1 cellular context compared by ENCODE assay signal in genomic region chr3:31159331-31160039, GRCh38.
TF ChIP-seq lines count a peak whose summit lies in the region.

No MANE protein-coding gene starts in this region.

TF ChIP-seq in GM23338, 12 proteins besides CTCF, POLR2A, EP300 and RAD21 (continued from another document):
- TF ChIP-seq REST (IDR thresholded peaks at IDR 0.05; ENCODE audit: unreplicated experiment) (no peak), ZNF114 (CRISPR knock-in tag; IDR thresholded peaks at IDR 0.05) (no peak), EZH2phosphoT487 (IDR thresholded peaks at IDR 0.05; ENCODE audit: unreplicated experiment) (no peak), EZH2 (IDR thresholded peaks at IDR 0.05; ENCODE audit: low read depth, unreplicated experiment) (no peak), POLR2AphosphoS5 (IDR thresholded peaks at IDR 0.05; ENCODE audit: low read depth) (no peak)
TF ChIP-seq in GM23338: peak in this region for 0.
